ENCODE assay signal across 1 cellular context in genomic region chr1:180057883-180058396, GRCh38.
TF ChIP-seq lines count a peak whose summit lies in the region.

No MANE protein-coding gene starts in this region.

TF ChIP-seq in K562, 482 proteins besides CTCF, POLR2A, EP300 and RAD21 (continued from another document):
- TF ChIP-seq, protein P1, sequence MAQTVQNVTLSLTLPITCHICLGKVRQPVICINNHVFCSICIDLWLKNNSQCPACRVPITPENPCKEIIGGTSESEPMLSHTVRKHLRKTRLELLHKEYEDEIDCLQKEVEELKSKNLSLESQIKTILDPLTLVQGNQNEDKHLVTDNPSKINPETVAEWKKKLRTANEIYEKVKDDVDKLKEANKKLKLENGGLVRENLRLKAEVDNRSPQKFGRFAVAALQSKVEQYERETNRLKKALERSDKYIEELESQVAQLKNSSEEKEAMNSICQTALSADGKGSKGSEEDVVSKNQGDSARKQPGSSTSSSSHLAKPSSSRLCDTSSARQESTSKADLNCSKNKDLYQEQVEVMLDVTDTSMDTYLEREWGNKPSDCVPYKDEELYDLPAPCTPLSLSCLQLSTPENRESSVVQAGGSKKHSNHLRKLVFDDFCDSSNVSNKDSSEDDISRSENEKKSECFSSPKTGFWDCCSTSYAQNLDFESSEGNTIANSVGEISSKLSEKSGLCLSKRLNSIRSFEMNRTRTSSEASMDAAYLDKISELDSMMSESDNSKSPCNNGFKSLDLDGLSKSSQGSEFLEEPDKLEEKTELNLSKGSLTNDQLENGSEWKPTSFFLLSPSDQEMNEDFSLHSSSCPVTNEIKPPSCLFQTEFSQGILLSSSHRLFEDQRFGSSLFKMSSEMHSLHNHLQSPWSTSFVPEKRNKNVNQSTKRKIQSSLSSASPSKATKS (CRISPR knock-in tag; IDR thresholded peaks at IDR 0.05), result no peak
- TF ChIP-seq PHF8 (IDR thresholded peaks at IDR 0.05; ENCODE audit: borderline replicate concordance, low read length), result no peak
- no peak for TF ChIP-seq ARID2 (IDR thresholded peaks at IDR 0.05)
- TF ChIP-seq EP400 (IDR thresholded peaks at IDR 0.05), result peak; percentile 68
- peak; percentile 99 for TF ChIP-seq NFE2L1 (tag; IDR thresholded peaks at IDR 0.05; ENCODE audit: borderline replicate concordance, low read depth)
- TF ChIP-seq CCAR2 (IDR thresholded peaks at IDR 0.05; ENCODE audit: low read depth, low read length), result no peak
- TF ChIP-seq, protein P2, sequence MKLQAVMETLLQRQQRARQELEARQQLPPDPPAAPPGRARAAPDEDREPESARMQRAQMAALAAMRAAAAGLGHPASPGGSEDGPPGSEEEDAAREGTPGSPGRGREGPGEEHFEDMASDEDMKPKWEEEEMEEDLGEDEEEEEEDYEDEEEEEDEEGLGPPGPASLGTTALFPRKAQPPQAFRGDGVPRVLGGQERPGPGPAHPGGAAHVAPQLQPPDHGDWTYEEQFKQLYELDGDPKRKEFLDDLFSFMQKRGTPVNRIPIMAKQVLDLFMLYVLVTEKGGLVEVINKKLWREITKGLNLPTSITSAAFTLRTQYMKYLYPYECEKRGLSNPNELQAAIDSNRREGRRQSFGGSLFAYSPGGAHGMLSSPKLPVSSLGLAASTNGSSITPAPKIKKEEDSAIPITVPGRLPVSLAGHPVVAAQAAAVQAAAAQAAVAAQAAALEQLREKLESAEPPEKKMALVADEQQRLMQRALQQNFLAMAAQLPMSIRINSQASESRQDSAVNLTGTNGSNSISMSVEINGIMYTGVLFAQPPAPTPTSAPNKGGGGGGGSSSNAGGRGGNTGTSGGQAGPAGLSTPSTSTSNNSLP (IDR thresholded peaks at IDR 0.05; ENCODE audit: borderline replicate concordance, low read depth, low read length), result no peak; the same call in 1 of the 2 replicates
- TF ChIP-seq ZNF592 (IDR thresholded peaks at IDR 0.05), result peak; percentile 95
- 0 out of 2 replicates have a peak, but pooled peaks have one; percentile 17 for TF ChIP-seq SOX6 (IDR thresholded peaks at IDR 0.05)
- no peak for TF ChIP-seq ATF1 (CRISPR knock-in tag; IDR thresholded peaks at IDR 0.05)
- TF ChIP-seq ATF1 (tag; IDR thresholded peaks at IDR 0.05), result peak; percentile 38
- TF ChIP-seq MCM3 (IDR thresholded peaks at IDR 0.05), result no peak
- peak; percentile 50; the same call in 1 of the 2 replicates for TF ChIP-seq NCOR1 (IDR thresholded peaks at IDR 0.05)
- peak; percentile 42 for TF ChIP-seq FOSL1 (tag; conservative IDR thresholded peaks at IDR 0.05)
- TF ChIP-seq, protein P3, sequence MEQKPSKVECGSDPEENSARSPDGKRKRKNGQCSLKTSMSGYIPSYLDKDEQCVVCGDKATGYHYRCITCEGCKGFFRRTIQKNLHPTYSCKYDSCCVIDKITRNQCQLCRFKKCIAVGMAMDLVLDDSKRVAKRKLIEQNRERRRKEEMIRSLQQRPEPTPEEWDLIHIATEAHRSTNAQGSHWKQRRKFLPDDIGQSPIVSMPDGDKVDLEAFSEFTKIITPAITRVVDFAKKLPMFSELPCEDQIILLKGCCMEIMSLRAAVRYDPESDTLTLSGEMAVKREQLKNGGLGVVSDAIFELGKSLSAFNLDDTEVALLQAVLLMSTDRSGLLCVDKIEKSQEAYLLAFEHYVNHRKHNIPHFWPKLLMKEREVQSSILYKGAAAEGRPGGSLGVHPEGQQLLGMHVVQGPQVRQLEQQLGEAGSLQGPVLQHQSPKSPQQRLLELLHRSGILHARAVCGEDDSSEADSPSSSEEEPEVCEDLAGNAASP (IDR thresholded peaks at IDR 0.05), result peak; percentile 95
- peak; percentile 37 for TF ChIP-seq MEIS2 (IDR thresholded peaks at IDR 0.05; ENCODE audit: partially characterized antibody)
- peak; percentile 100 for TF ChIP-seq MAFG (tag; conservative IDR thresholded peaks at IDR 0.05)
- TF ChIP-seq TRIM24 (IDR thresholded peaks at IDR 0.05), result peak in 1 of 2 experiments; percentile 75; a peak in 2 of 4 replicates
- no peak for TF ChIP-seq ZNF431 (CRISPR knock-in tag; IDR thresholded peaks at IDR 0.05)
- peak; percentile 49; the same call in 1 of the 2 replicates for TF ChIP-seq L3MBTL2 (IDR thresholded peaks at IDR 0.05)
- TF ChIP-seq NR2C1 (IDR thresholded peaks at IDR 0.05), result peak; percentile 11; the same call in 1 of the 2 replicates
- TF ChIP-seq NR2C1 (tag; IDR thresholded peaks at IDR 0.05), result 0 out of 2 replicates have a peak, but pooled peaks have one; percentile 18
- peak; percentile 73 for TF ChIP-seq SMARCE1 (IDR thresholded peaks at IDR 0.05)
- peak; percentile 100 for TF ChIP-seq ZNF316 (IDR thresholded peaks at IDR 0.05)
- 0 out of 2 replicates have a peak, but pooled peaks have one; percentile 56 for TF ChIP-seq GATAD2A (IDR thresholded peaks at IDR 0.05)
- 0 out of 2 replicates have a peak, but pooled peaks have one; percentile 23 for TF ChIP-seq ETV1 (tag; conservative IDR thresholded peaks at IDR 0.05; ENCODE audit: low read depth)
- 0 out of 2 replicates have a peak, but pooled peaks have one; percentile 43 for TF ChIP-seq LEF1 (IDR thresholded peaks at IDR 0.05)
- peak; percentile 45; the same call in 1 of the 2 replicates for TF ChIP-seq CHAMP1 (IDR thresholded peaks at IDR 0.05)
- TF ChIP-seq IRF9 (tag; IDR thresholded peaks at IDR 0.05), result peak; percentile 62; the same call in 1 of the 2 replicates
- peak; percentile 88 for TF ChIP-seq DPF2 (IDR thresholded peaks at IDR 0.05)
- peak; percentile 68 for TF ChIP-seq HMBOX1 (IDR thresholded peaks at IDR 0.05)
- TF ChIP-seq NFE2 (IDR thresholded peaks at IDR 0.05; ENCODE audit: low read depth), result peak; percentile 95
- TF ChIP-seq POLR2H (tag; IDR thresholded peaks at IDR 0.05; ENCODE audit: low read depth), result peak; percentile 46
- TF ChIP-seq GATAD2B (IDR thresholded peaks at IDR 0.05; ENCODE audit: borderline replicate concordance), result peak; percentile 62; the same call in 1 of the 2 replicates
- peak; percentile 36 for TF ChIP-seq CBFA2T3 (IDR thresholded peaks at IDR 0.05)
- peak; percentile 64; the same call in 1 of the 2 replicates for TF ChIP-seq ADNP (tag; IDR thresholded peaks at IDR 0.05)
- TF ChIP-seq ZNF175 (CRISPR knock-in tag; IDR thresholded peaks at IDR 0.05; ENCODE audit: low read depth), result peak; percentile 66; the same call in 1 of the 2 replicates
